Comparison of ENCODE assay signal across 8 cellular contexts in genomic region chr2:237702439-237703397, GRCh38.
DNase-seq lines count a peak whose midpoint lies in the region; ATAC-seq and TF ChIP-seq lines count a peak whose summit lies in the region.

No MANE protein-coding gene starts in this region.

- H2BK12ac ChIP-seq in neuronal stem cell (ENCODE audit: low read length), result no peak overlapping the region

- peak; percentile 54 to 55 for DNase-seq in activated CD4-positive, alpha-beta T cell treated with anti-CD3 and anti-CD28 coated beads, Interleukin-2, amount 50 U/mL, for 4 hours
- DNase-seq in fibroblast of mammary gland (ENCODE audit: low read depth), result peak; percentile 57
- DNase-seq in neuronal stem cell (ENCODE audit: low spot score), result no peak

- no peak overlapping the region for H2AK5ac ChIP-seq in neuronal stem cell (ENCODE audit: low read depth, low read length)

- no peak for ATAC-seq in GM18502 (IDR thresholded peaks at IDR 0.05; ENCODE audit: poor library complexity, unreplicated experiment)
- no peak for ATAC-seq in GM21717 (IDR thresholded peaks at IDR 0.05; ENCODE audit: unreplicated experiment)
- no peak for ATAC-seq in HG03159 (IDR thresholded peaks at IDR 0.05; ENCODE audit: unreplicated experiment)

- peak overlapping the region; percentile 52 for H3K4me3 ChIP-seq in BLaER1
- peak overlapping the region; percentile 1 for H3K4me3 ChIP-seq in HUES48 (ENCODE audit: low read depth, low read length)
- H3K4me3 ChIP-seq in fibroblast of mammary gland (ENCODE audit: control insufficient read depth, low read depth, low read length), result no peak overlapping the region
- no peak overlapping the region for H3K4me3 ChIP-seq in neuronal stem cell (ENCODE audit: low read length in 2 of 2)

- H3K36me3 ChIP-seq in BLaER1 (peaks cover 32% of the 10 kb centered on the region), HUES48 (ENCODE audit: control insufficient read depth, insufficient read depth, low read length) (no peaks in the 10 kb centered on the region), neuronal stem cell (replicated peaks in 1 of 2; ENCODE audit: control insufficient read depth in 2 of 2, insufficient read depth in 2 of 2, low read length in 2 of 2) (no peaks in the 10 kb centered on the region)

- H3K9ac ChIP-seq in BLaER1 (peak overlapping the region; percentile 75), HUES48 (ENCODE audit: low read depth, low read length) (peak overlapping the region; percentile 15), neuronal stem cell (ENCODE audit: low read depth, low read length, poor library complexity) (no peak overlapping the region)

- H2AFZ ChIP-seq in neuronal stem cell (ENCODE audit: low read length), result peak overlapping the region; percentile 66

- H3K79me1 ChIP-seq in neuronal stem cell (ENCODE audit: low read depth, low read length), result peaks cover 3% of the 10 kb centered on the region

- WGBS in neuronal stem cell (ENCODE audit: extremely low coverage in 2 of 2, insufficient read length in 2 of 2, insufficient replicate concordance in 1 of 2), 2 donors, result no CpG with 5 or more reads among the region's 17 CpGs

- H3K23ac ChIP-seq in neuronal stem cell (ENCODE audit: low read depth, low read length, poor library complexity), result no peak overlapping the region

- H3K4me2 ChIP-seq in BLaER1, result peak overlapping the region; percentile 98
- no peak overlapping the region for H3K4me2 ChIP-seq in neuronal stem cell (ENCODE audit: insufficient read depth, low read length, poor library complexity, severe bottlenecking)

- H3K14ac ChIP-seq in neuronal stem cell (ENCODE audit: low read length), result no peak overlapping the region

- no peaks in the 10 kb centered on the region for H3K27me3 ChIP-seq in BLaER1
- H3K27me3 ChIP-seq in HUES48 (ENCODE audit: control insufficient read depth, insufficient read depth, low read length), result no peaks in the 10 kb centered on the region
- H3K27me3 ChIP-seq in neuronal stem cell (ENCODE audit: control insufficient read depth in 3 of 3, insufficient read depth in 3 of 3, low read depth in 1 of 3, low read length in 3 of 3), result no peaks in the 10 kb centered on the region

- TF ChIP-seq CTCF in fibroblast of mammary gland (conservative IDR thresholded peaks at IDR 0.05; ENCODE audit: control insufficient read depth, insufficient read depth, low read depth, low read length), result no peak

- H2BK15ac ChIP-seq in neuronal stem cell (ENCODE audit: low read length), result no peak overlapping the region

- H3K4me1 ChIP-seq in BLaER1, result peaks cover 97% of the 10 kb centered on the region
- H3K4me1 ChIP-seq in HUES48 (ENCODE audit: control insufficient read depth, insufficient read depth, low read length), result peaks cover 42% of the 10 kb centered on the region
- peaks cover 13 to 35% of the 10 kb centered on the region in 2 donors for H3K4me1 ChIP-seq in neuronal stem cell (ENCODE audit: control insufficient read depth in 2 of 2, insufficient read depth in 1 of 2, low read depth in 1 of 2, low read length in 2 of 2)

- H4K8ac ChIP-seq in neuronal stem cell (ENCODE audit: low read depth, low read length), result no peak overlapping the region

- H3K27ac ChIP-seq in BLaER1, result peak overlapping the region; percentile 82
- H3K27ac ChIP-seq in HUES48 (ENCODE audit: low read depth, low read length), result peak overlapping the region; percentile 74
- H3K27ac ChIP-seq in neuronal stem cell (replicated peaks; ENCODE audit: low read length), result no peak overlapping the region

- peaks cover 100% of the 10 kb centered on the region for H4K20me1 ChIP-seq in BLaER1

- no peak overlapping the region for H2BK120ac ChIP-seq in neuronal stem cell (ENCODE audit: low read depth, low read length)

- H3K9me3 ChIP-seq in BLaER1 (no peaks in the 10 kb centered on the region), HUES48 (ENCODE audit: control insufficient read depth, insufficient read depth, low read length) (no peaks in the 10 kb centered on the region), neuronal stem cell (replicated peaks in 1 of 2; ENCODE audit: control insufficient read depth in 2 of 2, insufficient read depth in 1 of 2, low read depth in 1 of 2, low read length in 2 of 2) (no peaks in the 10 kb centered on the region)

- H3K18ac ChIP-seq in neuronal stem cell (ENCODE audit: low read length), result no peak overlapping the region

- H2BK5ac ChIP-seq in neuronal stem cell (ENCODE audit: low read length), result no peak overlapping the region

- H4K91ac ChIP-seq in neuronal stem cell (ENCODE audit: low read depth, low read length, poor library complexity), result no peak overlapping the region

- no peak overlapping the region for H3K4ac ChIP-seq in neuronal stem cell (ENCODE audit: low read length)

Comparison
In these comparisons a context has a peak if more than half of its experiments do, and no peak if none do; other contexts are left out.
1. H3K4me3 ChIP-seq: peak in BLaER1 (single experiment) and HUES48 (single experiment); none in fibroblast of mammary gland (single experiment) and neuronal stem cell (0 of 2).